In genomic region chr11:44565746-44566558, GRCh38 we compare ENCODE assay signal across 8 cellular contexts. TPM values are rescaled to one million over a fixed set of nuclear protein-coding genes. Genes with fewer than 3 reads are reported as not detected.
A peak's percentile ranks its signal among the peaks of the same experiment; 100 is the strongest.
DNase-seq lines count a peak whose midpoint lies in the region; ATAC-seq and TF ChIP-seq lines count a peak whose summit lies in the region.

No MANE protein-coding gene starts in this region.

- H3K9me3 Mint-ChIP-seq in CD14-positive monocyte (peaks cover 0 to 1% (median 0%) of the 10 kb centered on the region in 7 donors), IgD-negative memory B cell (no peaks in the 10 kb centered on the region)

- H3K27ac ChIP-seq in breast epithelium (peak overlapping the region; percentile 98 to 99), muscle layer of duodenum (ENCODE audit: low read length) (peak overlapping the region; percentile 90)

- ATAC-seq in HG02981 (IDR thresholded peaks at IDR 0.05; ENCODE audit: unreplicated experiment): no peak

- no peaks in the 10 kb centered on the region for H3K27me3 ChIP-seq in breast epithelium
- no peaks in the 10 kb centered on the region for H3K27me3 ChIP-seq in muscle layer of duodenum (ENCODE audit: low read depth, low read length)

- DNase-seq in CD14-positive monocyte (ENCODE audit: low spot score) (no peak), breast epithelium (ENCODE audit: low spot score in 2 of 2) (peak in 1 of 2 donors; percentile 44), islet precursor cell (no peak), dermis blood vessel endothelial cell (no peak), HCEC 1CT (no peak)

- no peak for TF ChIP-seq POLR2A in breast epithelium (IDR thresholded peaks at IDR 0.05)

- H3K4me1 Mint-ChIP-seq in CD14-positive monocyte (peaks cover 64% of the 10 kb centered on the region), IgD-negative memory B cell (peaks cover 36 to 46% (median 39%) of the 10 kb centered on the region in 3 donors)

- H3K27ac Mint-ChIP-seq in CD14-positive monocyte: peak overlapping the region; percentile 80 to 97 (median 88)
- peak overlapping the region; percentile 90 to 99 (median 91) for H3K27ac Mint-ChIP-seq in IgD-negative memory B cell

- H3K4me1 ChIP-seq in breast epithelium: peaks cover 13 to 30% of the 10 kb centered on the region in 2 donors
- peaks cover 25 to 36% of the 10 kb centered on the region in 2 donors for H3K4me1 ChIP-seq in muscle layer of duodenum (ENCODE audit: control insufficient read depth in 1 of 2, insufficient read depth in 2 of 2, low read length in 2 of 2)

- H3K4me3 Mint-ChIP-seq in CD14-positive monocyte (peak overlapping the region; percentile 84 to 85), IgD-negative memory B cell (peak overlapping the region; percentile 94 to 98 (median 96))

- intact Hi-C loops in CD14-positive monocyte (cut with micrococcal nuclease) (loop anchor here in 1 of 2 donors (10.0 kb wide), 1 partner anchor 349 kb away; no protein-coding TSS in a partner anchor), breast epithelium (cut with DNase I; ENCODE audit: low total_unique reads) (no loop called here)

- H3K36me3 ChIP-seq in breast epithelium (no peaks in the 10 kb centered on the region), muscle layer of duodenum (ENCODE audit: control insufficient read depth in 1 of 2, insufficient read depth in 2 of 2, low read length in 2 of 2) (no peaks in the 10 kb centered on the region)

- H3K27me3 Mint-ChIP-seq in CD14-positive monocyte (ENCODE audit: low read depth in 3 of 3) (peaks cover 3 to 5% (median 3%) of the 10 kb centered on the region in 3 donors), IgD-negative memory B cell (no peaks in the 10 kb centered on the region)

- H3K9me3 ChIP-seq in breast epithelium (no peaks in the 10 kb centered on the region), muscle layer of duodenum (ENCODE audit: control insufficient read depth in 1 of 2, low read length in 2 of 2) (no peaks in the 10 kb centered on the region)

- TF ChIP-seq CTCF in CD14-positive monocyte (IDR thresholded peaks at IDR 0.05): no peak
- TF ChIP-seq CTCF in breast epithelium (IDR thresholded peaks at IDR 0.05): peak in 1 of 3 donors; percentile 43

- H3K4me3 ChIP-seq in breast epithelium (peak overlapping the region; percentile 46 to 82 (median 69)), muscle layer of duodenum (ENCODE audit: low read depth in 1 of 2, low read length in 2 of 2) (peak overlapping the region; percentile 69 to 81)

- H3K36me3 Mint-ChIP-seq in CD14-positive monocyte: peaks cover 12 to 27% of the 10 kb centered on the region in 2 donors
- peaks cover 4% of the 10 kb centered on the region for H3K36me3 Mint-ChIP-seq in IgD-negative memory B cell

RNA-seq across cellular contexts. Expression of gene CD82, which starts 0.5 kb away (rescaled TPM):
- polyA plus RNA-seq in CD14-positive monocyte (10 to 100 TPM; 43.0 to 89.0 TPM), IgD-negative memory B cell (544 TPM)
- total RNA-seq in breast epithelium (10 to 100 TPM; 12.0 to 40.4 (median 38.0) TPM), dermis blood vessel endothelial cell (8.5 and 14.1 TPM in 2 replicates)
